Comparison of ENCODE assay signal across 1 cellular context in the genomic region with DNA sequence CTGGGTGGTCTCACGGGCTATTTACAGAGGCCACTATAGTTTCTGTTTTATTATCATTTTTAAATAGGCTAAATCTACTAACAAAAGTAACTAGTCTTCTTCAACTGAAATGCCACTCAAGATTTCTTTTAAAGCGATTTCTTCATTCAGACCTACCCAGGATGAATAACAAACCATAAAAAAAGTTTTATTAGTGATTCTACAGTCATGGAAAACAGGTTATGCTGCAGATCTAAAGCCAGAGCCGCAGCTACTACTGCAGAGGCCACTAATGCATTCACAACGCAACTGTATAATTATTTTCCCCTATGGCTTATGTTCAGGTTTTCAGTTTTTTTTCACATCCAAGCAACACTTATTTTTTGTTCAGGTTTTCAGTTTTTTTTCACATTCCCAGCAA.
TF ChIP-seq lines count a peak whose summit lies in the region.

No MANE protein-coding gene starts in this region.

TF ChIP-seq in GM23338, 12 proteins besides CTCF, POLR2A, EP300 and RAD21 (continued from another document):
- TF ChIP-seq, protein P1, sequence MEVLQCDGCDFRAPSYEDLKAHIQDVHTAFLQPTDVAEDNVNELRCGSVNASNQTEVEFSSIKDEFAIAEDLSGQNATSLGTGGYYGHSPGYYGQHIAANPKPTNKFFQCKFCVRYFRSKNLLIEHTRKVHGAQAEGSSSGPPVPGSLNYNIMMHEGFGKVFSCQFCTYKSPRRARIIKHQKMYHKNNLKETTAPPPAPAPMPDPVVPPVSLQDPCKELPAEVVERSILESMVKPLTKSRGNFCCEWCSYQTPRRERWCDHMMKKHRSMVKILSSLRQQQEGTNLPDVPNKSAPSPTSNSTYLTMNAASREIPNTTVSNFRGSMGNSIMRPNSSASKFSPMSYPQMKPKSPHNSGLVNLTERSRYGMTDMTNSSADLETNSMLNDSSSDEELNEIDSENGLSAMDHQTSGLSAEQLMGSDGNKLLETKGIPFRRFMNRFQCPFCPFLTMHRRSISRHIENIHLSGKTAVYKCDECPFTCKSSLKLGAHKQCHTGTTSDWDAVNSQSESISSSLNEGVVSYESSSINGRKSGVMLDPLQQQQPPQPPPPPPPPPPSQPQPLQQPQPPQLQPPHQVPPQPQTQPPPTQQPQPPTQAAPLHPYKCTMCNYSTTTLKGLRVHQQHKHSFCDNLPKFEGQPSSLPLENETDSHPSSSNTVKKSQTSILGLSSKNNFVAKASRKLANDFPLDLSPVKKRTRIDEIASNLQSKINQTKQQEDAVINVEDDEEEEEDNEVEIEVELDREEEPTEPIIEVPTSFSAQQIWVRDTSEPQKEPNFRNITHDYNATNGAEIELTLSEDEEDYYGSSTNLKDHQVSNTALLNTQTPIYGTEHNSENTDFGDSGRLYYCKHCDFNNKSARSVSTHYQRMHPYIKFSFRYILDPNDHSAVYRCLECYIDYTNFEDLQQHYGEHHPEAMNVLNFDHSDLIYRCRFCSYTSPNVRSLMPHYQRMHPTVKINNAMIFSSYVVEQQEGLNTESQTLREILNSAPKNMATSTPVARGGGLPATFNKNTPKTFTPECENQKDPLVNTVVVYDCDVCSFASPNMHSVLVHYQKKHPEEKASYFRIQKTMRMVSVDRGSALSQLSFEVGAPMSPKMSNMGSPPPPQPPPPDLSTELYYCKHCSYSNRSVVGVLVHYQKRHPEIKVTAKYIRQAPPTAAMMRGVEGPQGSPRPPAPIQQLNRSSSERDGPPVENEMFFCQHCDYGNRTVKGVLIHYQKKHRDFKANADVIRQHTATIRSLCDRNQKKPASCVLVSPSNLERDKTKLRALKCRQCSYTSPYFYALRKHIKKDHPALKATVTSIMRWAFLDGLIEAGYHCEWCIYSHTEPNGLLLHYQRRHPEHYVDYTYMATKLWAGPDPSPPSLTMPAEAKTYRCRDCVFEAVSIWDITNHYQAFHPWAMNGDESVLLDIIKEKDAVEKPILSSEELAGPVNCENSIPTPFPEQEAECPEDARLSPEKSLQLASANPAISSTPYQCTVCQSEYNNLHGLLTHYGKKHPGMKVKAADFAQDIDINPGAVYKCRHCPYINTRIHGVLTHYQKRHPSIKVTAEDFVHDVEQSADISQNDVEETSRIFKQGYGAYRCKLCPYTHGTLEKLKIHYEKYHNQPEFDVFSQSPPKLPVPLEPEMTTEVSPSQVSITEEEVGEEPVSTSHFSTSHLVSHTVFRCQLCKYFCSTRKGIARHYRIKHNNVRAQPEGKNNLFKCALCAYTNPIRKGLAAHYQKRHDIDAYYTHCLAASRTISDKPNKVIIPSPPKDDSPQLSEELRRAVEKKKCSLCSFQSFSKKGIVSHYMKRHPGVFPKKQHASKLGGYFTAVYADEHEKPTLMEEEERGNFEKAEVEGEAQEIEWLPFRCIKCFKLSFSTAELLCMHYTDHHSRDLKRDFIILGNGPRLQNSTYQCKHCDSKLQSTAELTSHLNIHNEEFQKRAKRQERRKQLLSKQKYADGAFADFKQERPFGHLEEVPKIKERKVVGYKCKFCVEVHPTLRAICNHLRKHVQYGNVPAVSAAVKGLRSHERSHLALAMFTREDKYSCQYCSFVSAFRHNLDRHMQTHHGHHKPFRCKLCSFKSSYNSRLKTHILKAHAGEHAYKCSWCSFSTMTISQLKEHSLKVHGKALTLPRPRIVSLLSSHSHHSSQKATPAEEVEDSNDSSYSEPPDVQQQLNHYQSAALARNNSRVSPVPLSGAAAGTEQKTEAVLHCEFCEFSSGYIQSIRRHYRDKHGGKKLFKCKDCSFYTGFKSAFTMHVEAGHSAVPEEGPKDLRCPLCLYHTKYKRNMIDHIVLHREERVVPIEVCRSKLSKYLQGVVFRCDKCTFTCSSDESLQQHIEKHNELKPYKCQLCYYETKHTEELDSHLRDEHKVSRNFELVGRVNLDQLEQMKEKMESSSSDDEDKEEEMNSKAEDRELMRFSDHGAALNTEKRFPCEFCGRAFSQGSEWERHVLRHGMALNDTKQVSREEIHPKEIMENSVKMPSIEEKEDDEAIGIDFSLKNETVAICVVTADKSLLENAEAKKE (CRISPR knock-in tag; IDR thresholded peaks at IDR 0.05): no peak
- TF ChIP-seq, protein P2, sequence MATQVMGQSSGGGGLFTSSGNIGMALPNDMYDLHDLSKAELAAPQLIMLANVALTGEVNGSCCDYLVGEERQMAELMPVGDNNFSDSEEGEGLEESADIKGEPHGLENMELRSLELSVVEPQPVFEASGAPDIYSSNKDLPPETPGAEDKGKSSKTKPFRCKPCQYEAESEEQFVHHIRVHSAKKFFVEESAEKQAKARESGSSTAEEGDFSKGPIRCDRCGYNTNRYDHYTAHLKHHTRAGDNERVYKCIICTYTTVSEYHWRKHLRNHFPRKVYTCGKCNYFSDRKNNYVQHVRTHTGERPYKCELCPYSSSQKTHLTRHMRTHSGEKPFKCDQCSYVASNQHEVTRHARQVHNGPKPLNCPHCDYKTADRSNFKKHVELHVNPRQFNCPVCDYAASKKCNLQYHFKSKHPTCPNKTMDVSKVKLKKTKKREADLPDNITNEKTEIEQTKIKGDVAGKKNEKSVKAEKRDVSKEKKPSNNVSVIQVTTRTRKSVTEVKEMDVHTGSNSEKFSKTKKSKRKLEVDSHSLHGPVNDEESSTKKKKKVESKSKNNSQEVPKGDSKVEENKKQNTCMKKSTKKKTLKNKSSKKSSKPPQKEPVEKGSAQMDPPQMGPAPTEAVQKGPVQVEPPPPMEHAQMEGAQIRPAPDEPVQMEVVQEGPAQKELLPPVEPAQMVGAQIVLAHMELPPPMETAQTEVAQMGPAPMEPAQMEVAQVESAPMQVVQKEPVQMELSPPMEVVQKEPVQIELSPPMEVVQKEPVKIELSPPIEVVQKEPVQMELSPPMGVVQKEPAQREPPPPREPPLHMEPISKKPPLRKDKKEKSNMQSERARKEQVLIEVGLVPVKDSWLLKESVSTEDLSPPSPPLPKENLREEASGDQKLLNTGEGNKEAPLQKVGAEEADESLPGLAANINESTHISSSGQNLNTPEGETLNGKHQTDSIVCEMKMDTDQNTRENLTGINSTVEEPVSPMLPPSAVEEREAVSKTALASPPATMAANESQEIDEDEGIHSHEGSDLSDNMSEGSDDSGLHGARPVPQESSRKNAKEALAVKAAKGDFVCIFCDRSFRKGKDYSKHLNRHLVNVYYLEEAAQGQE (IDR thresholded peaks at IDR 0.05; ENCODE audit: unreplicated experiment): no peak
- TF ChIP-seq NANOG (IDR thresholded peaks at IDR 0.05; ENCODE audit: borderline replicate concordance) (no peak), EZH2phosphoT487 (IDR thresholded peaks at IDR 0.05; ENCODE audit: unreplicated experiment) (no peak), JUNB (IDR thresholded peaks at IDR 0.05; ENCODE audit: unreplicated experiment) (no peak), EZH2 (IDR thresholded peaks at IDR 0.05; ENCODE audit: low read depth, unreplicated experiment) (no peak), STAT1 (IDR thresholded peaks at IDR 0.05; ENCODE audit: unreplicated experiment) (no peak)
